ENCODE assay signal across 19 cellular contexts in the genomic region with DNA sequence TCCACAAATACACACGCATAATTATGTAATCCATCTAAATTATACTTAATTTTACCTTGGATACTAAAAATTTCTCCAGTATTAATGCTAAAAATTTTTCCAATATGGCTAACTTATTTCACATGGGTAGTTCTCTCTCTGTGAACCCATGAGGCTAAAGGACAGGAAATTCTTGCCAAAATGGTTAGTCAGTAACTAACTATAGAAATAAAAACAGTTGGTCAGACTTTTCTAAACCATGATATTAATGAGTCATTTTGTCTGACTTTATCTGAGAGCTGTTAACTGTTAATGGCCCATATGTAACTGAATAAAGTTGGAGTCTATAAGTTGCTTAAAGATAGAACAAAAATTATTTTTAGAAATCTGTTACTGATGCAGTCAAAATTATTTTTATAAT.
DNase-seq lines count a peak whose midpoint lies in the region; ATAC-seq and TF ChIP-seq lines count a peak whose summit lies in the region.
"Had no signal": no experiment of that assay in that cellular context is flagged by ENCODE, and none has a peak within 500 bp of the region (broad histone marks: within the 10 kb centered on the region; RNA-seq: fewer than 3 reads in every experiment).

No MANE protein-coding gene starts in this region.

- H3K36me3 ChIP-seq in SK-N-SH (replicated peaks in 1 of 2; ENCODE audit: control insufficient read depth in 1 of 2, insufficient read depth in 2 of 2, low read length in 1 of 2): no peaks in the 10 kb centered on the region
- H3K36me3 ChIP-seq in aorta (ENCODE audit: control insufficient read depth in 1 of 2, insufficient read depth in 2 of 2, low read length in 1 of 2): no peaks in the 10 kb centered on the region
- H3K36me3 ChIP-seq in effector memory CD4-positive, alpha-beta T cell (ENCODE audit: control insufficient read depth, insufficient read depth, low read length): no peaks in the 10 kb centered on the region
- H3K36me3 ChIP-seq: left ventricle myocardium inferior had no signal

- no peak overlapping the region for H3K4me2 ChIP-seq in SK-N-SH

- no peaks in the 10 kb centered on the region for H3K36me3 Mint-ChIP-seq in activated CD4-positive, alpha-beta memory T cell treated with anti-CD3 and anti-CD28 coated beads for 36 hours

- peaks cover 6% of the 10 kb centered on the region for H3F3A ChIP-seq in SK-N-SH (replicated peaks; ENCODE audit: insufficient read depth)

- ATAC-seq in SK-N-SH treated with all-trans-retinoic acid at 6 μM for 48 hours (no peak), foreskin keratinocyte (peak; percentile 33), aorta (ENCODE audit: low FRiP score) (peak; percentile 61)
- ATAC-seq: effector memory CD8-positive, alpha-beta T cell; K562; sciatic nerve had no signal

- H3K79me2 ChIP-seq in SK-N-SH (ENCODE audit: insufficient read depth): no peaks in the 10 kb centered on the region

- no peaks in the 10 kb centered on the region for H3K27me3 ChIP-seq in SK-N-SH (ENCODE audit: insufficient read depth)
- H3K27me3 ChIP-seq in foreskin keratinocyte: no peaks in the 10 kb centered on the region
- H3K27me3 ChIP-seq in aorta (ENCODE audit: control insufficient read depth in 1 of 2, insufficient read depth in 2 of 2, low read length in 1 of 2): no peaks in the 10 kb centered on the region
- H3K27me3 ChIP-seq in effector memory CD4-positive, alpha-beta T cell (replicated peaks; ENCODE audit: control insufficient read depth, insufficient read depth, low read length, poor library complexity, severe bottlenecking): no peaks in the 10 kb centered on the region

- no peaks in the 10 kb centered on the region for H4K20me1 ChIP-seq in SK-N-SH (ENCODE audit: insufficient read depth)

- H3K9ac ChIP-seq in SK-N-SH: peak overlapping the region; percentile 40; the same call in 1 of the 2 replicates

- no peaks in the 10 kb centered on the region for H3K27me3 Mint-ChIP-seq in activated CD4-positive, alpha-beta memory T cell treated with anti-CD3 and anti-CD28 coated beads for 36 hours
- H3K27me3 Mint-ChIP-seq: effector memory CD8-positive, alpha-beta T cell; stimulated activated naive CD8-positive, alpha-beta T cell treated with anti-CD3 and anti-CD28 coated beads, Interleukin-15, Interleukin-2, amounts not matched to agents 100 ng/mL and 50 ng/mL, for 24 hours had no signal

- H3K9me2 ChIP-seq in SK-N-SH: no peaks in the 10 kb centered on the region

- TF ChIP-seq RAD21 in SK-N-SH (IDR thresholded peaks at IDR 0.05; ENCODE audit: low read length): no peak

- 56% methylated on average over 1 of the region's 1 CpG for WGBS in SK-N-SH (ENCODE audit: low lambda C conversion rate)
- WGBS in aorta, 2 donors: 57 to 58% methylated on average over 1 of the region's 1 CpG

- H3K4me1 ChIP-seq in SK-N-SH (ENCODE audit: control insufficient read depth in 1 of 2, insufficient read depth in 2 of 2, low read depth in 1 of 2, low read length in 1 of 2) (no peaks in the 10 kb centered on the region), foreskin keratinocyte (peaks cover 5% of the 10 kb centered on the region), aorta (ENCODE audit: control insufficient read depth in 1 of 2, insufficient read depth in 2 of 2, low read length in 2 of 2) (peaks cover 6 to 10% of the 10 kb centered on the region in 2 donors)
- H3K4me1 ChIP-seq in effector memory CD4-positive, alpha-beta T cell (ENCODE audit: control insufficient read depth, insufficient read depth, low read length, poor library complexity, severe bottlenecking): no peaks in the 10 kb centered on the region
- H3K4me1 ChIP-seq: left ventricle myocardium inferior had no signal

- CTCF ChIA-PET in SK-N-SH (lab: Yijun Ruan, JAX): no interaction called here
- CTCF ChIA-PET in activated CD4-positive, alpha-beta memory T cell treated with anti-CD3 and anti-CD28 coated beads for 36 hours (lab: Charles Lee): no interaction called here

- peaks cover 17% of the 10 kb centered on the region for H3K9me3 Mint-ChIP-seq in activated CD4-positive, alpha-beta memory T cell treated with anti-CD3 and anti-CD28 coated beads for 36 hours

- DNase-seq in SK-N-SH (no peak), astrocyte of the hippocampus (ENCODE audit: low read depth, low spot score) (peak; percentile 59), foreskin keratinocyte (peak; percentile 13 to 50), aorta (no peak), LoVo (ENCODE audit: low spot score) (no peak)
- no peak for DNase-seq in effector memory CD4-positive, alpha-beta T cell
- no peak for DNase-seq in activated CD4-positive, alpha-beta memory T cell treated with anti-CD3 and anti-CD28 coated beads for 36 hours
- DNase-seq: activated CD4-positive, alpha-beta T cell treated with anti-CD3 and anti-CD28 coated beads, Interleukin-2, amount 50 U/mL, for 4 hours; effector memory CD8-positive, alpha-beta T cell; left ventricle myocardium inferior; NCI-H1417 treated with DMSO at 0.1 percent for 48 hours; nephron progenitor cell; T-helper 9 cell had no signal

- H3K9me3 ChIP-seq in SK-N-SH (no peaks in the 10 kb centered on the region), aorta (ENCODE audit: control insufficient read depth, low read length) (no peaks in the 10 kb centered on the region)
- H3K9me3 ChIP-seq in effector memory CD4-positive, alpha-beta T cell (ENCODE audit: control insufficient read depth, low read length): no peaks in the 10 kb centered on the region

- peak overlapping the region; percentile 50; the same call in 1 of the 2 replicates for H2AFZ ChIP-seq in SK-N-SH (ENCODE audit: low read depth)

- intact Hi-C loops in aorta (cut with DNase I): no loop called here
- intact Hi-C loops in activated CD4-positive, alpha-beta memory T cell treated with anti-CD3 and anti-CD28 coated beads for 36 hours (cut with micrococcal nuclease): no loop called here

- peak overlapping the region in 1 of 2 experiments; percentile 86; a peak in 2 of 4 replicates for H3K27ac ChIP-seq in SK-N-SH (ENCODE audit: low read depth in 2 of 2, low read length in 1 of 2)
- H3K27ac ChIP-seq in foreskin keratinocyte: no peak overlapping the region
- no peak overlapping the region for H3K27ac ChIP-seq in aorta (ENCODE audit: low read depth in 1 of 2, low read length in 2 of 2)
- no peak overlapping the region for H3K27ac ChIP-seq in effector memory CD4-positive, alpha-beta T cell (ENCODE audit: insufficient read depth, low read length, poor library complexity, severe bottlenecking)
- H3K27ac ChIP-seq: 22Rv1, left ventricle myocardium inferior had no signal

- no peak overlapping the region for H3K27ac Mint-ChIP-seq in activated CD4-positive, alpha-beta memory T cell treated with anti-CD3 and anti-CD28 coated beads for 36 hours
- H3K27ac Mint-ChIP-seq: activated T-helper 1 cell treated with anti-CD3 and anti-CD28 coated beads, Interleukin-12 subunit alpha, Interleukin-12 subunit beta, Interleukin-2, Interleukin-4 antibody, amounts not matched to agents 30 ng/mL and 10 ng/mL and 1 ng/mL, durations not matched to agents 14 hours and 24 hours and 36 hours; effector memory CD8-positive, alpha-beta T cell; nephron progenitor cell; stimulated activated naive CD8-positive, alpha-beta T cell treated with anti-CD3 and anti-CD28 coated beads, Interleukin-15, Interleukin-2, amounts not matched to agents 100 ng/mL and 50 ng/mL, for 24 hours had no signal

- 0 out of 4 replicates have a peak, but pooled peaks of 1 of the 2 experiments have one; percentile 28 for TF ChIP-seq EP300 in SK-N-SH (IDR thresholded peaks at IDR 0.05; ENCODE audit: borderline replicate concordance in 1 of 2, low read depth in 1 of 2, low read length in 1 of 2)

- TF ChIP-seq CTCF in SK-N-SH (IDR thresholded peaks at IDR 0.05): no peak
- TF ChIP-seq CTCF in foreskin keratinocyte (conservative IDR thresholded peaks at IDR 0.05): no peak

- no peaks in the 10 kb centered on the region for H3K4me1 Mint-ChIP-seq in activated CD4-positive, alpha-beta memory T cell treated with anti-CD3 and anti-CD28 coated beads for 36 hours (ENCODE audit: low read depth)
- H3K4me1 Mint-ChIP-seq: nephron progenitor cell had no signal

- H3K4me3 Mint-ChIP-seq in activated CD4-positive, alpha-beta memory T cell treated with anti-CD3 and anti-CD28 coated beads for 36 hours: no peak overlapping the region
- H3K4me3 Mint-ChIP-seq: activated T-helper 1 cell treated with anti-CD3 and anti-CD28 coated beads, Interleukin-12 subunit alpha, Interleukin-12 subunit beta, Interleukin-2, Interleukin-4 antibody, amounts not matched to agents 30 ng/mL and 10 ng/mL and 1 ng/mL, durations not matched to agents 14 hours and 24 hours and 36 hours; effector memory CD8-positive, alpha-beta T cell; nephron progenitor cell; stimulated activated naive CD8-positive, alpha-beta T cell treated with anti-CD3 and anti-CD28 coated beads, Interleukin-15, Interleukin-2, amounts not matched to agents 100 ng/mL and 50 ng/mL, for 24 hours had no signal

- POLR2A ChIA-PET in SK-N-SH (lab: Yijun Ruan, JAX): no interaction called here
- POLR2A ChIA-PET in activated CD4-positive, alpha-beta memory T cell treated with anti-CD3 and anti-CD28 coated beads for 36 hours (lab: Charles Lee): no interaction called here

- H3K4me3 ChIP-seq in SK-N-SH (ENCODE audit: low read depth in 2 of 2, low read length in 1 of 2) (no peak overlapping the region), aorta (ENCODE audit: low read length in 2 of 2) (no peak overlapping the region)
- H3K4me3 ChIP-seq in effector memory CD4-positive, alpha-beta T cell (ENCODE audit: insufficient read depth, low read depth, low read length, poor library complexity, severe bottlenecking): no peak overlapping the region
- H3K4me3 ChIP-seq: K562, left ventricle myocardium inferior had no signal

TF ChIP-seq in SK-N-SH, 30 proteins besides CTCF, POLR2A, EP300 and RAD21 (continues in another document):
- no peak for TF ChIP-seq GABPA (IDR thresholded peaks at IDR 0.05; ENCODE audit: low read depth)

TF ChIP-seq in SK-N-SH treated with all-trans-retinoic acid at 6 μM for 48 hours, 23 proteins besides CTCF, POLR2A, EP300 and RAD21 (continues in another document):
- TF ChIP-seq ZFP3 (CRISPR knock-in tag; IDR thresholded peaks at IDR 0.05) (no peak), OSR1 (CRISPR knock-in tag; IDR thresholded peaks at IDR 0.05) (no peak), GLIS3 (CRISPR knock-in tag; IDR thresholded peaks at IDR 0.05) (no peak), BACH2 (CRISPR knock-in tag; IDR thresholded peaks at IDR 0.05; ENCODE audit: borderline replicate concordance) (no peak), ISL1 (CRISPR knock-in tag; IDR thresholded peaks at IDR 0.05) (no peak)
- TF ChIP-seq, protein P1, sequence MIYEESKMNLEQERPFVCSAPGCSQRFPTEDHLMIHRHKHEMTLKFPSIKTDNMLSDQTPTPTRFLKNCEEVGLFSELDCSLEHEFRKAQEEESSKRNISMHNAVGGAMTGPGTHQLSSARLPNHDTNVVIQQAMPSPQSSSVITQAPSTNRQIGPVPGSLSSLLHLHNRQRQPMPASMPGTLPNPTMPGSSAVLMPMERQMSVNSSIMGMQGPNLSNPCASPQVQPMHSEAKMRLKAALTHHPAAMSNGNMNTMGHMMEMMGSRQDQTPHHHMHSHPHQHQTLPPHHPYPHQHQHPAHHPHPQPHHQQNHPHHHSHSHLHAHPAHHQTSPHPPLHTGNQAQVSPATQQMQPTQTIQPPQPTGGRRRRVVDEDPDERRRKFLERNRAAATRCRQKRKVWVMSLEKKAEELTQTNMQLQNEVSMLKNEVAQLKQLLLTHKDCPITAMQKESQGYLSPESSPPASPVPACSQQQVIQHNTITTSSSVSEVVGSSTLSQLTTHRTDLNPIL (CRISPR knock-in tag; IDR thresholded peaks at IDR 0.05; ENCODE audit: low read depth): no peak

Comparison
In these comparisons a context has a peak if more than half of its experiments do, and no peak if none do; other contexts are left out.
1. DNase-seq: peak in astrocyte of the hippocampus (single experiment) and foreskin keratinocyte (2 of 2); none in SK-N-SH (single experiment), aorta (0 of 2), effector memory CD4-positive, alpha-beta T cell (0 of 3), activated CD4-positive, alpha-beta memory T cell treated with anti-CD3 and anti-CD28 coated beads for 36 hours (single experiment) and LoVo (single experiment).